ENCODE assay signal across 1 cellular context in the genomic region with DNA sequence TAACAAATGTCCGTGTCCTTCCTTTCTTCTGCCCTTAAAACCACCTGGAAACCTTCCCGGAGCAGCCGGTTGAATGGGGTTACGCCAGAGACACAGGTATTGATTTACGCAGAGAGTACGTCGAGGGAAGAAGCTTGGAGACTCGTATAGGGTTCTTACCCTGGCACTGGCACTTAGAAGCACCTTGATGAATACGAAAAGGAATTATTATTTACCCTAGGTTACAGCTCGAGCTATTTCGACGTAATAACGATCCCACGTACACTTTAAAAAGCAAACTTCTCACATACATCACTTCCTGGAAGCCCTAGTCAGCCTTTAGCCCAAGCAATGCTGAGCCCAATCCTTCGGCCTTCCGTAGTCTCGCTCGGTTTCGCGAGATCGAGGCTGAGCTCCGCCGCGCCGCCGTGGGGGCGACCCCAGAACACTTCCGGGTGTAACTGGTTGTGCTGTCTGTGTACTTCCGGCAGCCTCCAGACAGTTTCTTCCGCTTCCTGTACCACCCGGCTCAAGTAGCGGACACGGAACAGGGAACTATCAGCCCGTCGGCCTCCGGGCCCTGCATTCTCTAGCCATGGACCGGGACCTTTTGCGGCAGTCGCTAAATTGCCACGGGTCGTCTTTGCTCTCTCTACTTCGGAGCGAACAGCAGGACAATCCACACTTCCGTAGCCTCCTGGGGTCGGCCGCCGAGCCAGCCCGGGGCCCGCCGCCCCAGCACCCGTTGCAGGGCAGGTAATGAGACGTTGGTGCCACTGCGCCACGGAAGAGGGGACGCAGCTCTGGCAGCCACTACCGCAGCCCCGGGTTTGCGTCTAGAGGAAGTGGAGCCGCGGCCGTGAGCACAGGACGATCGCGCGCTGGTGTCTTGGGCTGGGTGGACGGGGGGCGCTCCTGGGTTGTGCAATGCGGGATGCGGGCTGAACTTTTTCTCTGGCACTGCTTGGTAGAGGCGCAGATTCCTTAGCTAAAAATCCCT.
A peak's percentile ranks its signal among the peaks of the same experiment; 100 is the strongest.
TF ChIP-seq lines count a peak whose summit lies in the region.

Gene TTC14, plus strand, starts transcription at position 476 of the 979 bp plus-strand sequence. Its CDS starts 99 bp downstream, at position 575.

TF ChIP-seq in GM12878, 131 proteins besides CTCF, POLR2A, EP300 and RAD21 (continued from another document and continues in another):
- TF ChIP-seq PBX3 (IDR thresholded peaks at IDR 0.05; ENCODE audit: insufficient replicate concordance, low read depth, low read length) (no peak), MEF2A (IDR thresholded peaks at IDR 0.05; ENCODE audit: insufficient read depth, low read depth, low read length) (no peak), RUNX3 (IDR thresholded peaks at IDR 0.05; ENCODE audit: low read length) (no peak; the same call in 1 of the 2 replicates), POU2F2 (IDR thresholded peaks at IDR 0.05; ENCODE audit: borderline replicate concordance, low read depth, low read length) (peak; percentile 54; the same call in 2 of the 3 replicates), RBBP5 (conservative IDR thresholded peaks at IDR 0.05) (no peak), RFX5 (IDR thresholded peaks at IDR 0.05; ENCODE audit: low read depth, low read length) (no peak), SREBF2 (IDR thresholded peaks at IDR 0.05; ENCODE audit: low read length) (no peak), CBX3 (IDR thresholded peaks at IDR 0.05; ENCODE audit: borderline replicate concordance, low read depth) (no peak), TARDBP (IDR thresholded peaks at IDR 0.05; ENCODE audit: borderline replicate concordance) (peak; percentile 68; the same call in 1 of the 2 replicates), NFXL1 (IDR thresholded peaks at IDR 0.05; ENCODE audit: borderline replicate concordance) (no peak), BACH1 (IDR thresholded peaks at IDR 0.05; ENCODE audit: borderline replicate concordance) (0 out of 2 replicates have a peak, but pooled peaks have one; percentile 12), DPF2 (IDR thresholded peaks at IDR 0.05) (peak; percentile 61; the same call in 1 of the 2 replicates), STAT3 (IDR thresholded peaks at IDR 0.05; ENCODE audit: low read depth, low read length) (no peak), TCF12 (IDR thresholded peaks at IDR 0.05; ENCODE audit: low read depth, low read length) (no peak), ZSCAN29 (IDR thresholded peaks at IDR 0.05) (no peak), ASH2L (IDR thresholded peaks at IDR 0.05; ENCODE audit: borderline replicate concordance, low read depth) (no peak), RELA (IDR thresholded peaks at IDR 0.05; ENCODE audit: borderline replicate concordance, partially characterized antibody) (no peak), ZBTB33 (IDR thresholded peaks at IDR 0.05) (no peak), NR2C1 (IDR thresholded peaks at IDR 0.05) (peak; percentile 96), ZNF274 (IDR thresholded peaks at IDR 0.05; ENCODE audit: insufficient read depth, insufficient read length) (no peak), KAT2A (conservative IDR thresholded peaks at IDR 0.05; ENCODE audit: control insufficient read depth, low read depth, low read length) (no peak), SMAD1 (IDR thresholded peaks at IDR 0.05; ENCODE audit: low read depth, partially characterized antibody) (no peak), EGR1 (IDR thresholded peaks at IDR 0.05; ENCODE audit: borderline replicate concordance in 1 of 2, low read depth in 2 of 2, low read length in 2 of 2) (peak in 1 of 2 experiments; percentile 74; a peak in 2 of 3 replicates), NRF1 (conservative IDR thresholded peaks at IDR 0.05; ENCODE audit: low read depth, low read length) (no peak), TCF7 (IDR thresholded peaks at IDR 0.05; ENCODE audit: borderline replicate concordance) (no peak), PAX8 (IDR thresholded peaks at IDR 0.05) (no peak), MTA2 (IDR thresholded peaks at IDR 0.05; ENCODE audit: low read depth) (peak; percentile 55; the same call in 1 of the 2 replicates), MLLT1 (IDR thresholded peaks at IDR 0.05) (peak; percentile 99), ZZZ3 (IDR thresholded peaks at IDR 0.05; ENCODE audit: control insufficient read depth, insufficient read length, low read depth) (no peak)
- TF ChIP-seq, protein P1, sequence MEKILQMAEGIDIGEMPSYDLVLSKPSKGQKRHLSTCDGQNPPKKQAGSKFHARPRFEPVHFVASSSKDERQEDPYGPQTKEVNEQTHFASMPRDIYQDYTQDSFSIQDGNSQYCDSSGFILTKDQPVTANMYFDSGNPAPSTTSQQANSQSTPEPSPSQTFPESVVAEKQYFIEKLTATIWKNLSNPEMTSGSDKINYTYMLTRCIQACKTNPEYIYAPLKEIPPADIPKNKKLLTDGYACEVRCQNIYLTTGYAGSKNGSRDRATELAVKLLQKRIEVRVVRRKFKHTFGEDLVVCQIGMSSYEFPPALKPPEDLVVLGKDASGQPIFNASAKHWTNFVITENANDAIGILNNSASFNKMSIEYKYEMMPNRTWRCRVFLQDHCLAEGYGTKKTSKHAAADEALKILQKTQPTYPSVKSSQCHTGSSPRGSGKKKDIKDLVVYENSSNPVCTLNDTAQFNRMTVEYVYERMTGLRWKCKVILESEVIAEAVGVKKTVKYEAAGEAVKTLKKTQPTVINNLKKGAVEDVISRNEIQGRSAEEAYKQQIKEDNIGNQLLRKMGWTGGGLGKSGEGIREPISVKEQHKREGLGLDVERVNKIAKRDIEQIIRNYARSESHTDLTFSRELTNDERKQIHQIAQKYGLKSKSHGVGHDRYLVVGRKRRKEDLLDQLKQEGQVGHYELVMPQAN (conservative IDR thresholded peaks at IDR 0.05): peak; percentile 70
- TF ChIP-seq, protein P2, sequence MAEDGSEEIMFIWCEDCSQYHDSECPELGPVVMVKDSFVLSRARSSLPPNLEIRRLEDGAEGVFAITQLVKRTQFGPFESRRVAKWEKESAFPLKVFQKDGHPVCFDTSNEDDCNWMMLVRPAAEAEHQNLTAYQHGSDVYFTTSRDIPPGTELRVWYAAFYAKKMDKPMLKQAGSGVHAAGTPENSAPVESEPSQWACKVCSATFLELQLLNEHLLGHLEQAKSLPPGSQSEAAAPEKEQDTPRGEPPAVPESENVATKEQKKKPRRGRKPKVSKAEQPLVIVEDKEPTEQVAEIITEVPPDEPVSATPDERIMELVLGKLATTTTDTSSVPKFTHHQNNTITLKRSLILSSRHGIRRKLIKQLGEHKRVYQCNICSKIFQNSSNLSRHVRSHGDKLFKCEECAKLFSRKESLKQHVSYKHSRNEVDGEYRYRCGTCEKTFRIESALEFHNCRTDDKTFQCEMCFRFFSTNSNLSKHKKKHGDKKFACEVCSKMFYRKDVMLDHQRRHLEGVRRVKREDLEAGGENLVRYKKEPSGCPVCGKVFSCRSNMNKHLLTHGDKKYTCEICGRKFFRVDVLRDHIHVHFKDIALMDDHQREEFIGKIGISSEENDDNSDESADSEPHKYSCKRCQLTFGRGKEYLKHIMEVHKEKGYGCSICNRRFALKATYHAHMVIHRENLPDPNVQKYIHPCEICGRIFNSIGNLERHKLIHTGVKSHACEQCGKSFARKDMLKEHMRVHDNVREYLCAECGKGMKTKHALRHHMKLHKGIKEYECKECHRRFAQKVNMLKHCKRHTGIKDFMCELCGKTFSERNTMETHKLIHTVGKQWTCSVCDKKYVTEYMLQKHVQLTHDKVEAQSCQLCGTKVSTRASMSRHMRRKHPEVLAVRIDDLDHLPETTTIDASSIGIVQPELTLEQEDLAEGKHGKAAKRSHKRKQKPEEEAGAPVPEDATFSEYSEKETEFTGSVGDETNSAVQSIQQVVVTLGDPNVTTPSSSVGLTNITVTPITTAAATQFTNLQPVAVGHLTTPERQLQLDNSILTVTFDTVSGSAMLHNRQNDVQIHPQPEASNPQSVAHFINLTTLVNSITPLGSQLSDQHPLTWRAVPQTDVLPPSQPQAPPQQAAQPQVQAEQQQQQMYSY (CRISPR knock-in tag; IDR thresholded peaks at IDR 0.05): no peak
- TF ChIP-seq, protein P3, sequence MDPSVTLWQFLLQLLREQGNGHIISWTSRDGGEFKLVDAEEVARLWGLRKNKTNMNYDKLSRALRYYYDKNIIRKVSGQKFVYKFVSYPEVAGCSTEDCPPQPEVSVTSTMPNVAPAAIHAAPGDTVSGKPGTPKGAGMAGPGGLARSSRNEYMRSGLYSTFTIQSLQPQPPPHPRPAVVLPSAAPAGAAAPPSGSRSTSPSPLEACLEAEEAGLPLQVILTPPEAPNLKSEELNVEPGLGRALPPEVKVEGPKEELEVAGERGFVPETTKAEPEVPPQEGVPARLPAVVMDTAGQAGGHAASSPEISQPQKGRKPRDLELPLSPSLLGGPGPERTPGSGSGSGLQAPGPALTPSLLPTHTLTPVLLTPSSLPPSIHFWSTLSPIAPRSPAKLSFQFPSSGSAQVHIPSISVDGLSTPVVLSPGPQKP (IDR thresholded peaks at IDR 0.05; ENCODE audit: low read depth, low read length): peak; percentile 83
- TF ChIP-seq, protein P4, sequence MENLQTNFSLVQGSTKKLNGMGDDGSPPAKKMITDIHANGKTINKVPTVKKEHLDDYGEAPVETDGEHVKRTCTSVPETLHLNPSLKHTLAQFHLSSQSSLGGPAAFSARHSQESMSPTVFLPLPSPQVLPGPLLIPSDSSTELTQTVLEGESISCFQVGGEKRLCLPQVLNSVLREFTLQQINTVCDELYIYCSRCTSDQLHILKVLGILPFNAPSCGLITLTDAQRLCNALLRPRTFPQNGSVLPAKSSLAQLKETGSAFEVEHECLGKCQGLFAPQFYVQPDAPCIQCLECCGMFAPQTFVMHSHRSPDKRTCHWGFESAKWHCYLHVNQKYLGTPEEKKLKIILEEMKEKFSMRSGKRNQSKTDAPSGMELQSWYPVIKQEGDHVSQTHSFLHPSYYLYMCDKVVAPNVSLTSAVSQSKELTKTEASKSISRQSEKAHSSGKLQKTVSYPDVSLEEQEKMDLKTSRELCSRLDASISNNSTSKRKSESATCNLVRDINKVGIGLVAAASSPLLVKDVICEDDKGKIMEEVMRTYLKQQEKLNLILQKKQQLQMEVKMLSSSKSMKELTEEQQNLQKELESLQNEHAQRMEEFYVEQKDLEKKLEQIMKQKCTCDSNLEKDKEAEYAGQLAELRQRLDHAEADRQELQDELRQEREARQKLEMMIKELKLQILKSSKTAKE (IDR thresholded peaks at IDR 0.05; ENCODE audit: low read depth, poor library complexity, severe bottlenecking): no peak
- TF ChIP-seq, protein P5, sequence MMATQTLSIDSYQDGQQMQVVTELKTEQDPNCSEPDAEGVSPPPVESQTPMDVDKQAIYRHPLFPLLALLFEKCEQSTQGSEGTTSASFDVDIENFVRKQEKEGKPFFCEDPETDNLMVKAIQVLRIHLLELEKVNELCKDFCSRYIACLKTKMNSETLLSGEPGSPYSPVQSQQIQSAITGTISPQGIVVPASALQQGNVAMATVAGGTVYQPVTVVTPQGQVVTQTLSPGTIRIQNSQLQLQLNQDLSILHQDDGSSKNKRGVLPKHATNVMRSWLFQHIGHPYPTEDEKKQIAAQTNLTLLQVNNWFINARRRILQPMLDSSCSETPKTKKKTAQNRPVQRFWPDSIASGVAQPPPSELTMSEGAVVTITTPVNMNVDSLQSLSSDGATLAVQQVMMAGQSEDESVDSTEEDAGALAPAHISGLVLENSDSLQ (IDR thresholded peaks at IDR 0.05): peak; percentile 56
- TF ChIP-seq, protein P6, sequence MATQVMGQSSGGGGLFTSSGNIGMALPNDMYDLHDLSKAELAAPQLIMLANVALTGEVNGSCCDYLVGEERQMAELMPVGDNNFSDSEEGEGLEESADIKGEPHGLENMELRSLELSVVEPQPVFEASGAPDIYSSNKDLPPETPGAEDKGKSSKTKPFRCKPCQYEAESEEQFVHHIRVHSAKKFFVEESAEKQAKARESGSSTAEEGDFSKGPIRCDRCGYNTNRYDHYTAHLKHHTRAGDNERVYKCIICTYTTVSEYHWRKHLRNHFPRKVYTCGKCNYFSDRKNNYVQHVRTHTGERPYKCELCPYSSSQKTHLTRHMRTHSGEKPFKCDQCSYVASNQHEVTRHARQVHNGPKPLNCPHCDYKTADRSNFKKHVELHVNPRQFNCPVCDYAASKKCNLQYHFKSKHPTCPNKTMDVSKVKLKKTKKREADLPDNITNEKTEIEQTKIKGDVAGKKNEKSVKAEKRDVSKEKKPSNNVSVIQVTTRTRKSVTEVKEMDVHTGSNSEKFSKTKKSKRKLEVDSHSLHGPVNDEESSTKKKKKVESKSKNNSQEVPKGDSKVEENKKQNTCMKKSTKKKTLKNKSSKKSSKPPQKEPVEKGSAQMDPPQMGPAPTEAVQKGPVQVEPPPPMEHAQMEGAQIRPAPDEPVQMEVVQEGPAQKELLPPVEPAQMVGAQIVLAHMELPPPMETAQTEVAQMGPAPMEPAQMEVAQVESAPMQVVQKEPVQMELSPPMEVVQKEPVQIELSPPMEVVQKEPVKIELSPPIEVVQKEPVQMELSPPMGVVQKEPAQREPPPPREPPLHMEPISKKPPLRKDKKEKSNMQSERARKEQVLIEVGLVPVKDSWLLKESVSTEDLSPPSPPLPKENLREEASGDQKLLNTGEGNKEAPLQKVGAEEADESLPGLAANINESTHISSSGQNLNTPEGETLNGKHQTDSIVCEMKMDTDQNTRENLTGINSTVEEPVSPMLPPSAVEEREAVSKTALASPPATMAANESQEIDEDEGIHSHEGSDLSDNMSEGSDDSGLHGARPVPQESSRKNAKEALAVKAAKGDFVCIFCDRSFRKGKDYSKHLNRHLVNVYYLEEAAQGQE (IDR thresholded peaks at IDR 0.05; ENCODE audit: low read depth, low read length): no peak
